In the genomic region with DNA sequence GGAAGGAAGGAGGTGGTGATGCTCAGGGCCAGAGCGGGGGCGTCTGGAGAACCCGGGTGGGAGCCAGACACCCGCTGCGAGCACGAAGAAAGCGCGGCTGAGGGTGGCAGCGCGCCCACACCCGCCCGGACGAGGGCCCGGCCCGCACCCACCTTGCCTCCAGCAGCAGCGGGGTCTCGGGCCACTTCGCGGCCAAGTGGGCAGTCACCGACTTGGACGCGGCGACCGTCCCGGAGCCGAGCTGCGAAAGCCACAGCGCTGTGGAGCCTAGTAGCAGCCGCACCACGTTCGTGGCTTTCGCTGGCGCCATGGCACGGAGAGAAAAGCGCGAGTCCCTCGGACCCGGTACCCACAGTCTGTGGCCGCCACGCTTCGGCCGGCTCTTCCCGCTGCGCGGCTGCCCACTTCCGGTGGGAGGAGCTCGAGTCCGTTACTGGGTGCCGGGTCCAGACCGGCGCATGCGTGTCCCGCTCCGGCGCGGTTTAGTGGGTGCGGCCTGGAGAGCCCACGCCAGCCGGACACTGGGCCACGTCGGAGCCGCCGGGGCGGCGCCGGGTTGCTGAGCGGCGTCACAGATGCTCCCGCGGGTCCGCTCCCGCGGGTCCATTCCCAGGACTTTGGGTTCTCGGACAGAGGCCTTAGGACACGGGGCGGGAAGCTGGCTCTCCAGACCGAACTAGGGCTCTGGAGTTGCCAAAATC, we compare ENCODE assay signal across 1 cellular context.
TF ChIP-seq lines count a peak whose summit lies in the region.

A gene with protein sequence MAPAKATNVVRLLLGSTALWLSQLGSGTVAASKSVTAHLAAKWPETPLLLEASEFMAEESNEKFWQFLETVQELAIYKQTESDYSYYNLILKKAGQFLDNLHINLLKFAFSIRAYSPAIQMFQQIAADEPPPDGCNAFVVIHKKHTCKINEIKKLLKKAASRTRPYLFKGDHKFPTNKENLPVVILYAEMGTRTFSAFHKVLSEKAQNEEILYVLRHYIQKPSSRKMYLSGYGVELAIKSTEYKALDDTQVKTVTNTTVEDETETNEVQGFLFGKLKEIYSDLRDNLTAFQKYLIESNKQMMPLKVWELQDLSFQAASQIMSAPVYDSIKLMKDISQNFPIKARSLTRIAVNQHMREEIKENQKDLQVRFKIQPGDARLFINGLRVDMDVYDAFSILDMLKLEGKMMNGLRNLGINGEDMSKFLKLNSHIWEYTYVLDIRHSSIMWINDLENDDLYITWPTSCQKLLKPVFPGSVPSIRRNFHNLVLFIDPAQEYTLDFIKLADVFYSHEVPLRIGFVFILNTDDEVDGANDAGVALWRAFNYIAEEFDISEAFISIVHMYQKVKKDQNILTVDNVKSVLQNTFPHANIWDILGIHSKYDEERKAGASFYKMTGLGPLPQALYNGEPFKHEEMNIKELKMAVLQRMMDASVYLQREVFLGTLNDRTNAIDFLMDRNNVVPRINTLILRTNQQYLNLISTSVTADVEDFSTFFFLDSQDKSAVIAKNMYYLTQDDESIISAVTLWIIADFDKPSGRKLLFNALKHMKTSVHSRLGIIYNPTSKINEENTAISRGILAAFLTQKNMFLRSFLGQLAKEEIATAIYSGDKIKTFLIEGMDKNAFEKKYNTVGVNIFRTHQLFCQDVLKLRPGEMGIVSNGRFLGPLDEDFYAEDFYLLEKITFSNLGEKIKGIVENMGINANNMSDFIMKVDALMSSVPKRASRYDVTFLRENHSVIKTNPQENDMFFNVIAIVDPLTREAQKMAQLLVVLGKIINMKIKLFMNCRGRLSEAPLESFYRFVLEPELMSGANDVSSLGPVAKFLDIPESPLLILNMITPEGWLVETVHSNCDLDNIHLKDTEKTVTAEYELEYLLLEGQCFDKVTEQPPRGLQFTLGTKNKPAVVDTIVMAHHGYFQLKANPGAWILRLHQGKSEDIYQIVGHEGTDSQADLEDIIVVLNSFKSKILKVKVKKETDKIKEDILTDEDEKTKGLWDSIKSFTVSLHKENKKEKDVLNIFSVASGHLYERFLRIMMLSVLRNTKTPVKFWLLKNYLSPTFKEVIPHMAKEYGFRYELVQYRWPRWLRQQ (N-terminal part only) (minus strand): TSS at position 399 of the 701 bp plus-strand sequence. CDS start 89 bp downstream, at position 310.

TF ChIP-seq in IMR-90, 13 proteins besides CTCF, POLR2A, EP300 and RAD21:
- TF ChIP-seq RCOR1 (IDR thresholded peaks at IDR 0.05; ENCODE audit: insufficient replicate concordance, low read length): peak; percentile 10
- no peak for TF ChIP-seq MAFK (IDR thresholded peaks at IDR 0.05; ENCODE audit: low read depth, low read length)
- 0 out of 2 replicates have a peak, but pooled peaks have one; percentile 85 for TF ChIP-seq CHD1 (IDR thresholded peaks at IDR 0.05; ENCODE audit: low read depth, low read length)
- TF ChIP-seq, protein P1, sequence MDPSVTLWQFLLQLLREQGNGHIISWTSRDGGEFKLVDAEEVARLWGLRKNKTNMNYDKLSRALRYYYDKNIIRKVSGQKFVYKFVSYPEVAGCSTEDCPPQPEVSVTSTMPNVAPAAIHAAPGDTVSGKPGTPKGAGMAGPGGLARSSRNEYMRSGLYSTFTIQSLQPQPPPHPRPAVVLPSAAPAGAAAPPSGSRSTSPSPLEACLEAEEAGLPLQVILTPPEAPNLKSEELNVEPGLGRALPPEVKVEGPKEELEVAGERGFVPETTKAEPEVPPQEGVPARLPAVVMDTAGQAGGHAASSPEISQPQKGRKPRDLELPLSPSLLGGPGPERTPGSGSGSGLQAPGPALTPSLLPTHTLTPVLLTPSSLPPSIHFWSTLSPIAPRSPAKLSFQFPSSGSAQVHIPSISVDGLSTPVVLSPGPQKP (IDR thresholded peaks at IDR 0.05; ENCODE audit: borderline replicate concordance, low read depth, low read length): peak; percentile 83; the same call in 1 of the 2 replicates
- TF ChIP-seq MAZ (IDR thresholded peaks at IDR 0.05; ENCODE audit: borderline replicate concordance, low read depth, low read length): peak; percentile 71; the same call in 1 of the 2 replicates
- peak; percentile 93 for TF ChIP-seq MXI1 (IDR thresholded peaks at IDR 0.05; ENCODE audit: borderline replicate concordance, low read depth, low read length)
- TF ChIP-seq SMC3 (IDR thresholded peaks at IDR 0.05; ENCODE audit: low read depth, low read length): no peak
